Comparison of ENCODE assay signal across 8 cellular contexts in the genomic region with DNA sequence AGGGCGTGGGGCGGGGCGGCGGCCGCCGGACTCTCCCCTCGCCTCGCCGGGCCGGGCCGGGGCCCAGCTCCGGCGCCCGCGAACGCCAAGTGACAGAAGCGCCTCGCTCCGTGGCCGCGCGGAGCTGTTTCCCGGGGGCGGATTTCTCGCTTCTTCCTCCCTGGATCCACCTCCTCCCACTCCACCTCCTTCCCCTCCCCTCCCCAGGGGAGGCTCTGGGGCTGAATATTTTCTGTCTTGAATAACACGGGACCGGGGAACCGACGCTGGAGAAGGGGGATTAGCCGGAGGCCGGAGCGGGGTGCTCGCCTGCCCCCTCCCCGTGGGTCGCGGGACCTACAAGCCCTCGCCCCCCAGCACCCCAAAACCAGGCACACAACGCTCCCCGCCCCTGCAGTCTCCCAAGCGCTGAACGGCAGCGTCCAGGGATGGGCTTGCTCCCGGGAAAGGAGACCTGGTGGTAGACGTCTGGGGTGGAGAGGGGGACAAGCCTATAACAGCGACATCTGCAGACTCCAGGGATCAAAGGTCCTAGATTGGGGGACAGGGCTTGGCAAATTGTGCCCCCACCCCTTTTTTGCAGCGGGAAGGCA. TPM values are rescaled to one million over a fixed set of nuclear protein-coding genes. Genes with fewer than 3 reads are reported as not detected.
A peak's percentile ranks its signal among the peaks of the same experiment; 100 is the strongest.
DNase-seq lines count a peak whose midpoint lies in the region; TF ChIP-seq lines count a peak whose summit lies in the region.

Gene ARHGAP21, minus strand, starts transcription at position 100 of the 593 bp plus-strand sequence. CDS start 1,988 bp downstream, outside the sequence.

- peak within 1 kb of the TSS; percentile 66 for H3K4me3 ChIP-seq in H7 (ENCODE audit: insufficient read depth, low read depth, low read length)
- H3K4me3 ChIP-seq in duodenal mucosa (ENCODE audit: low read depth in 1 of 2, low read length in 2 of 2): peak within 1 kb of the TSS; percentile 82 to 97
- peak within 1 kb of the TSS; percentile 75 to 96 (median 91) for H3K4me3 ChIP-seq in liver (ENCODE audit: low read depth in 1 of 3, low read length in 3 of 3)

- H3K9ac ChIP-seq in duodenal mucosa (ENCODE audit: low read depth in 1 of 2, low read length in 2 of 2) (peak within 1 kb of the TSS; percentile 83 to 99), liver (ENCODE audit: low read depth in 1 of 2, low read length in 2 of 2) (peak within 1 kb of the TSS; percentile 81 to 82)

- H3K36me3 ChIP-seq in H7 (replicated peaks; ENCODE audit: control insufficient read depth, insufficient read depth, low read length) (no peaks in the 10 kb centered on the region), duodenal mucosa (ENCODE audit: control insufficient read depth in 1 of 2, insufficient read depth in 2 of 2, low read length in 2 of 2) (no peaks in the 10 kb centered on the region), liver (ENCODE audit: control insufficient read depth in 4 of 4, insufficient read depth in 3 of 4, low read depth in 1 of 4, low read length in 3 of 4) (no peaks in the 10 kb centered on the region)

- H3K4me1 ChIP-seq in duodenal mucosa (ENCODE audit: control insufficient read depth in 1 of 2, insufficient read depth in 2 of 2, low read length in 2 of 2): peaks cover 25 to 29% of the 10 kb centered on the region in 2 donors
- H3K4me1 ChIP-seq in liver (ENCODE audit: control insufficient read depth in 4 of 4, insufficient read depth in 4 of 4, low read length in 3 of 4): peaks cover 6 to 36% (median 30%) of the 10 kb centered on the region in 4 donors

- POLR2A ChIA-PET in GM10248 (lab: Yijun Ruan, JAX): interaction anchor here (1.3 to 1.4 kb wide), 2 partner anchors 53 to 73 kb away, joined by 3 to 4 read pairs; no protein-coding TSS in a partner anchor

- H3K9me3 ChIP-seq in duodenal mucosa (ENCODE audit: control insufficient read depth in 1 of 2, low read length in 2 of 2) (no peaks in the 10 kb centered on the region), liver (ENCODE audit: control insufficient read depth in 4 of 4, low read length in 3 of 4) (no peaks in the 10 kb centered on the region)

- CTCF ChIA-PET in GM10248 (lab: Yijun Ruan, JAX): interaction anchor here (0.7 to 2.1 kb wide), 4 partner anchors 13 to 232 kb away, joined by 3 to 6 read pairs (median 4); no protein-coding TSS in a partner anchor

- under 1% methylated on average over 46 of the region's 46 CpGs for WGBS in liver

- DNase-seq in GM10248 (ENCODE audit: extremely low spot score): peak; percentile 70
- peak; percentile 75 for DNase-seq in H7
- peak; percentile 40 for DNase-seq in NAMALWA (ENCODE audit: low spot score)
- peak; percentile 54 for DNase-seq in activated CD4-positive, alpha-beta T cell treated with anti-CD3 and anti-CD28 coated beads for 48 hours
- DNase-seq in stimulated activated CD4-positive, alpha-beta T cell treated with anti-CD3 and anti-CD28 coated beads, Interleukin-4, amount 100 ng/mL, for 1 hour: peak; percentile 41
- no peak for DNase-seq in cerebellar nuclear complex (lab: John Stamatoyannopoulos, UW)

- H3K27me3 ChIP-seq in H7 (ENCODE audit: control insufficient read depth, insufficient read depth, low read length) (peaks cover 16% of the 10 kb centered on the region; the same call in 1 of the 2 replicates), duodenal mucosa (ENCODE audit: control insufficient read depth in 1 of 2, insufficient read depth in 2 of 2, low read length in 2 of 2) (no peaks in the 10 kb centered on the region), liver (ENCODE audit: control insufficient read depth in 4 of 4, insufficient read depth in 4 of 4, low read length in 3 of 4) (no peaks in the 10 kb centered on the region)

- H3K27ac ChIP-seq in duodenal mucosa (ENCODE audit: low read depth, low read length) (peak within 1 kb of the TSS; percentile 90), liver (ENCODE audit: low read depth in 1 of 2, low read length in 2 of 2) (peak within 1 kb of the TSS; percentile 91 to 98)

- TF ChIP-seq CTCF in GM10248 (IDR thresholded peaks at IDR 0.05; ENCODE audit: control extremely low read depth, extremely low read depth, low read depth, missing control alignments) (no peak), liver (IDR thresholded peaks at IDR 0.05; ENCODE audit: low read depth, low read length, missing input control) (no peak)

- TF ChIP-seq RAD21 in liver (IDR thresholded peaks at IDR 0.05): no peak

TF ChIP-seq in liver, 16 proteins besides CTCF, POLR2A, EP300 and RAD21:
- no peak for TF ChIP-seq HNF4A (conservative IDR thresholded peaks at IDR 0.05)
- no peak for TF ChIP-seq FOXA2 (IDR thresholded peaks at IDR 0.05)
- no peak for TF ChIP-seq MAX (IDR thresholded peaks at IDR 0.05)
- no peak for TF ChIP-seq ATF3 (IDR thresholded peaks at IDR 0.05)
- no peak for TF ChIP-seq JUND (IDR thresholded peaks at IDR 0.05)
- TF ChIP-seq GABPA (IDR thresholded peaks at IDR 0.05 in 1 of 2, conservative IDR thresholded peaks at IDR 0.05 in 1 of 2): no peak

RNA-seq across cellular contexts. Expression of gene ARHGAP21, which starts in this region (rescaled TPM):
- total RNA-seq in H7 (2014; rRNA removed; shearing (Covaris generic)): 31.5 and 49.5 TPM in 2 replicates
- total RNA-seq in liver: 10 to 100 TPM; 18.6 to 30.6 TPM
- polyA plus RNA-seq in liver: 10 to 100 TPM in 1 of 2 donors, 1 to 10 TPM in 1; 7.8 to 12.7 TPM

Comparison
In these comparisons a context has a peak if more than half of its experiments do, and no peak if none do; other contexts are left out.
1. DNase-seq: peak in GM10248 (single experiment), H7 (single experiment), NAMALWA (single experiment), activated CD4-positive, alpha-beta T cell treated with anti-CD3 and anti-CD28 coated beads for 48 hours (single experiment) and stimulated activated CD4-positive, alpha-beta T cell treated with anti-CD3 and anti-CD28 coated beads, Interleukin-4, amount 100 ng/mL, for 1 hour (single experiment); none in cerebellar nuclear complex (0 of 2).
2. Peak in every context shown above with its lines, with median percentiles within 50 percentile points of each other: H3K4me3 ChIP-seq.